ENCODE assay signal across 13 cellular contexts in genomic region chr11:125168875-125169537, GRCh38. TPM values are rescaled to one million over a fixed set of nuclear protein-coding genes. Genes with fewer than 3 reads are reported as not detected.
DNase-seq lines count a peak whose midpoint lies in the region; ATAC-seq and TF ChIP-seq lines count a peak whose summit lies in the region.
"Had no signal": no experiment of that assay in that cellular context is flagged by ENCODE, and none has a peak within 500 bp of the region (broad histone marks: within the 10 kb centered on the region; RNA-seq: fewer than 3 reads in every experiment).

No MANE protein-coding gene starts in this region.

- ATAC-seq in GM19467 (IDR thresholded peaks at IDR 0.05; ENCODE audit: unreplicated experiment) (no peak), HG03378 (IDR thresholded peaks at IDR 0.05; ENCODE audit: unreplicated experiment) (no peak)

- peaks cover 18% of the 10 kb centered on the region for H3K27me3 Mint-ChIP-seq in endothelial cell (ENCODE audit: unreplicated experiment)
- peaks cover 64% of the 10 kb centered on the region for H3K27me3 Mint-ChIP-seq in activated naive CD4-positive, alpha-beta T cell treated with anti-CD3 and anti-CD28 coated beads for 36 hours (ENCODE audit: low read depth)

- CTCF ChIA-PET in activated naive CD4-positive, alpha-beta T cell treated with anti-CD3 and anti-CD28 coated beads for 36 hours (lab: Charles Lee): interaction anchor here (0.6 kb wide), 1 partner anchor 39 kb away, joined by 3 read pairs; no protein-coding TSS in a partner anchor

- WGBS in thymus: 64% methylated on average over 14 of the region's 14 CpGs

- H3K36me3 Mint-ChIP-seq in endothelial cell (ENCODE audit: low read depth, unreplicated experiment): peaks cover 10% of the 10 kb centered on the region
- no peaks in the 10 kb centered on the region for H3K36me3 Mint-ChIP-seq in activated naive CD4-positive, alpha-beta T cell treated with anti-CD3 and anti-CD28 coated beads for 36 hours (ENCODE audit: low read depth)

- H3K4me3 ChIP-seq in muscle layer of duodenum (ENCODE audit: low read depth in 1 of 2, low read length in 2 of 2) (no peak overlapping the region), thymus (ENCODE audit: low read length) (no peak overlapping the region)

- peaks cover 13% of the 10 kb centered on the region for H3K27me3 ChIP-seq in muscle layer of duodenum (ENCODE audit: low read depth, low read length)
- peaks cover 61% of the 10 kb centered on the region for H3K27me3 ChIP-seq in thymus (ENCODE audit: control insufficient read depth, insufficient read depth)

- H3K9me3 ChIP-seq in muscle layer of duodenum (ENCODE audit: control insufficient read depth in 1 of 2, low read length in 2 of 2) (no peaks in the 10 kb centered on the region), thymus (ENCODE audit: control insufficient read depth) (no peaks in the 10 kb centered on the region)

- H3K36me3 ChIP-seq in muscle layer of duodenum (ENCODE audit: control insufficient read depth in 1 of 2, insufficient read depth in 2 of 2, low read length in 2 of 2) (no peaks in the 10 kb centered on the region), thymus (ENCODE audit: control insufficient read depth, insufficient read depth) (no peaks in the 10 kb centered on the region)

- no peak for TF ChIP-seq CTCF in endothelial cell (IDR thresholded peaks at IDR 0.05; ENCODE audit: unreplicated experiment)

- H3K9me3 Mint-ChIP-seq in endothelial cell (ENCODE audit: unreplicated experiment): no peaks in the 10 kb centered on the region
- no peaks in the 10 kb centered on the region for H3K9me3 Mint-ChIP-seq in activated naive CD4-positive, alpha-beta T cell treated with anti-CD3 and anti-CD28 coated beads for 36 hours
- H3K9me3 Mint-ChIP-seq: CD4-positive, alpha-beta memory T cell; dendritic cell treated with granulocyte-macrophage colony-stimulating factor and Interleukin-4, amounts not matched to agents 40 ng/mL and 50 ng/mL, for 4 days had no signal

- intact Hi-C loops in activated naive CD4-positive, alpha-beta T cell treated with anti-CD3 and anti-CD28 coated beads for 36 hours (cut with micrococcal nuclease): loop anchor here (10.0 kb wide), 1 partner anchor 716 kb away; the partner anchor contains the start of gene HYLS1

- DNase-seq in endothelial cell (ENCODE audit: low spot score) (no peak), NCI-H2196 treated with DMSO at 0.1 percent for 48 hours (lab: John Stamatoyannopoulos, UW; ENCODE audit: unreplicated experiment) (no peak)
- DNase-seq in activated naive CD4-positive, alpha-beta T cell treated with anti-CD3 and anti-CD28 coated beads for 36 hours: no peak
- DNase-seq: activated CD4-positive, alpha-beta T cell treated with anti-CD3 and anti-CD28 coated beads, Interleukin-2, amount 50 U/mL, for 48 hours; CD4-positive, alpha-beta memory T cell; NCI-H187; stimulated activated CD4-positive, alpha-beta T cell treated with anti-CD3 and anti-CD28 coated beads, Interleukin-15, amount 100 ng/mL, for 24 hours had no signal

- H3K4me1 ChIP-seq in muscle layer of duodenum (ENCODE audit: control insufficient read depth in 1 of 2, insufficient read depth in 2 of 2, low read length in 2 of 2) (peaks cover 0 to 32% of the 10 kb centered on the region in 2 donors), thymus (ENCODE audit: control insufficient read depth, insufficient read depth, low read length) (peaks cover 8% of the 10 kb centered on the region)

- H3K4me3 Mint-ChIP-seq in endothelial cell (ENCODE audit: unreplicated experiment): no peak overlapping the region
- no peak overlapping the region for H3K4me3 Mint-ChIP-seq in activated naive CD4-positive, alpha-beta T cell treated with anti-CD3 and anti-CD28 coated beads for 36 hours
- H3K4me3 Mint-ChIP-seq: dendritic cell treated with granulocyte-macrophage colony-stimulating factor and Interleukin-4, amounts not matched to agents 40 ng/mL and 50 ng/mL, for 4 days had no signal

- H3K27ac ChIP-seq in muscle layer of duodenum (ENCODE audit: low read length) (peak overlapping the region; percentile 51), thymus (ENCODE audit: low read depth) (peak overlapping the region; percentile 15)

- H3K27ac Mint-ChIP-seq in endothelial cell (ENCODE audit: unreplicated experiment): peak overlapping the region; percentile 14
- H3K27ac Mint-ChIP-seq in activated naive CD4-positive, alpha-beta T cell treated with anti-CD3 and anti-CD28 coated beads for 36 hours: no peak overlapping the region
- H3K27ac Mint-ChIP-seq: CD4-positive, alpha-beta memory T cell; dendritic cell treated with granulocyte-macrophage colony-stimulating factor and Interleukin-4, amounts not matched to agents 40 ng/mL and 50 ng/mL, for 4 days had no signal

- H3K4me1 Mint-ChIP-seq in endothelial cell (ENCODE audit: unreplicated experiment): peaks cover 50% of the 10 kb centered on the region
- peaks cover 13% of the 10 kb centered on the region for H3K4me1 Mint-ChIP-seq in activated naive CD4-positive, alpha-beta T cell treated with anti-CD3 and anti-CD28 coated beads for 36 hours (ENCODE audit: low read depth)

TF ChIP-seq in PFSK-1, 5 proteins besides CTCF, POLR2A, EP300 and RAD21:
- peak; percentile 40; the same call in 1 of the 2 replicates for TF ChIP-seq SIN3A (IDR thresholded peaks at IDR 0.05; ENCODE audit: borderline replicate concordance, insufficient read depth, low read length)
- TF ChIP-seq POLR2AphosphoS5 (IDR thresholded peaks at IDR 0.05; ENCODE audit: low read depth, low read length): peak; percentile 21; the same call in 1 of the 2 replicates
- no peak for TF ChIP-seq FOXP2 (optimal IDR thresholded peaks at IDR 0.05; ENCODE audit: borderline replicate concordance, extremely low read depth, extremely low read length, insufficient read depth)
- TF ChIP-seq TAF1 (IDR thresholded peaks at IDR 0.05; ENCODE audit: borderline replicate concordance, insufficient read depth, low read length): peak; percentile 70; the same call in 1 of the 2 replicates
- no peak for TF ChIP-seq REST (IDR thresholded peaks at IDR 0.05; ENCODE audit: insufficient read depth in 1 of 2, low read depth in 2 of 2, low read length in 2 of 2)
TF ChIP-seq in PFSK-1: peak in this region for 3.

RNA-seq across cellular contexts. Expression of gene PKNOX2, which starts 4.5 kb away (rescaled TPM):
- 34.1 TPM for polyA plus RNA-seq in PFSK-1 (2012; ENCODE audit: insufficient read length, low read depth)
- 41.8 TPM for total RNA-seq in endothelial cell (ENCODE audit: unreplicated experiment)
- 2.2 TPM for polyA plus RNA-seq in thymus
- not detected for total RNA-seq in activated naive CD4-positive, alpha-beta T cell treated with anti-CD3 and anti-CD28 coated beads for 36 hours
- total RNA-seq: CD4-positive, alpha-beta memory T cell had no signal
- polyA plus RNA-seq: CD4-positive, alpha-beta memory T cell had no signal

RNA-seq across cellular contexts. Expression of gene TMEM218, which starts 57.6 kb away (rescaled TPM):
- 13.5 TPM for polyA plus RNA-seq in PFSK-1 (2012; ENCODE audit: insufficient read length, low read depth)
- total RNA-seq in endothelial cell (ENCODE audit: unreplicated experiment): 11.4 TPM
- polyA plus RNA-seq in thymus: 32.2 TPM
- 10 to 100 TPM; 11.5 to 12.6 TPM for total RNA-seq in activated naive CD4-positive, alpha-beta T cell treated with anti-CD3 and anti-CD28 coated beads for 36 hours

Comparison
In these comparisons a context has a peak if more than half of its experiments do, and no peak if none do; other contexts are left out.
1. RNA of gene PKNOX2, which starts 4.5 kb away (total RNA-seq): 41.8 TPM in endothelial cell (single experiment); not detected in activated naive CD4-positive, alpha-beta T cell treated with anti-CD3 and anti-CD28 coated beads for 36 hours; every median in the first group is over 10 times any median in the second.